8 cellular contexts compared by ENCODE assay signal in the genomic region with DNA sequence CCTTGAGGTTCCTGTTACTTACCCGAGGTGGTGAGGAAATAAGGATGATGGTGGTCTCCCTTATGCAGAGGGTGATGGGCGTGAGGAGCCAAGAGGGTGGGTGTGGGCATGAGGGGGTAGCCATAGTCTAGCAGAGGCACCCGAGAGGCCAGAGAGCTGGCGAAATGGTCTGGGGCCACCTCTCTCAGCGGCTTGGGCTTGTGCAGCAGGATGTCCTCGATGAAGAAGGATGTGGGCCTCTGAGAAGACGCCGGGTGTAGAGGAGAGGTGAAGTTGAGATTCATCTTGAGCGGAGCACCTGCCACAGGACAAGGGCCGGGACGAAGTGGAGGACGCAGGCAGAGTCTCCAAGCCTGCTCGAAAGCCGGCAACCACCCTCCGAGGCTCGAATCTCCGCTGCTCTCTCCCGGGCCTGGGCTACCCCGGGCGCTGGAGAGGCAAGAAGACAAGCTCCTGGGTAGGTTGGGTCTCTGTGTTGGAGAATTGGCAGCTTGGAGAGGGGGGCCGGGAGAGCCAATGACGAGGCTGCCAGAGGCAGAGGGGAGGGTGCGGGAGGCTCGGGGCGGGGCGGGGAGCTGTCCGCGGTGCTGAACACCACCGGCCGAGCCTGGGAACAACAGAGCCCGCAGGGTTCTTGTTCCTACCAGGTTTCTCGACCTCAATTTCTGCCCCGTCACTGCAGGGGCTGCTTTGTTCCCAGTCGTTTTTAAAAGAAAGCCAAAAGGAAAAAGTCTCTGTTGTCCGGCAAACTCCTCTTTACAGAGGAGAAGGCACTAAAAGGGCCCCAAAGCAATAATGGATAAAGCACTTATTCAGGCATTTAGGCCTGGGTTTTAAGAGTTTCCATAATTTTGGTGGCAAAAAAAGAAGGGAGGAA. TPM values are rescaled to one million over a fixed set of nuclear protein-coding genes. Genes with fewer than 3 reads are reported as not detected.
DNase-seq lines count a peak whose midpoint lies in the region; ATAC-seq lines count a peak whose summit lies in the region.

A gene (minus strand): TSS at position 447 of the 877 bp plus-strand sequence. CDS start 163 bp downstream, at position 284.

- H3K4me1 ChIP-seq in SJCRH30: no peaks in the 10 kb centered on the region

- H3K9me3 Mint-ChIP-seq in activated naive CD8-positive, alpha-beta T cell treated with anti-CD3 and anti-CD28 coated beads for 36 hours: peaks cover 3% of the 10 kb centered on the region

- peaks cover 3% of the 10 kb centered on the region for H3K36me3 Mint-ChIP-seq in activated naive CD8-positive, alpha-beta T cell treated with anti-CD3 and anti-CD28 coated beads for 36 hours

- H3K4me1 Mint-ChIP-seq in activated naive CD8-positive, alpha-beta T cell treated with anti-CD3 and anti-CD28 coated beads for 36 hours: peaks cover 25% of the 10 kb centered on the region

- no peaks in the 10 kb centered on the region for H3K9me3 ChIP-seq in SJCRH30 (replicated peaks)

- no peak within 1 kb of the TSS for H3K4me3 Mint-ChIP-seq in activated naive CD8-positive, alpha-beta T cell treated with anti-CD3 and anti-CD28 coated beads for 36 hours

- H3K27me3 Mint-ChIP-seq in activated naive CD8-positive, alpha-beta T cell treated with anti-CD3 and anti-CD28 coated beads for 36 hours: peaks cover 98% of the 10 kb centered on the region

- no peaks in the 10 kb centered on the region for H3K36me3 ChIP-seq in SJCRH30

- no peaks in the 10 kb centered on the region for H3K27me3 ChIP-seq in SJCRH30

- no peak within 1 kb of the TSS for H3K4me3 ChIP-seq in SJCRH30

- no peak within 1 kb of the TSS for H3K27ac ChIP-seq in SJCRH30

- H3K27ac Mint-ChIP-seq in activated naive CD8-positive, alpha-beta T cell treated with anti-CD3 and anti-CD28 coated beads for 36 hours: no peak within 1 kb of the TSS

- DNase-seq in DMS53 (lab: John Stamatoyannopoulos, UW): peak; percentile 58
- no peak for DNase-seq in DMS53 treated with DMSO at 0.1 percent for 48 hours (lab: John Stamatoyannopoulos, UW; ENCODE audit: unreplicated experiment)
- DNase-seq in SJCRH30: peak; percentile 62 to 69
- peak; percentile 62 for DNase-seq in activated naive CD8-positive, alpha-beta T cell treated with anti-CD3 and anti-CD28 coated beads for 36 hours
- DNase-seq in iPS-NIHi11 (ENCODE audit: low spot score): peak; percentile 90
- peak; percentile 57 to 68 for DNase-seq in stimulated activated CD4-positive, alpha-beta T cell treated with anti-CD3 and anti-CD28 coated beads, Interleukin-2, amount 100 ng/mL, for 48 hours
- DNase-seq in NCI-H748 treated with DMSO at 0.1 percent for 48 hours (lab: John Stamatoyannopoulos, UW): no peak

- no peak for ATAC-seq in GM21447 (IDR thresholded peaks at IDR 0.05; ENCODE audit: unreplicated experiment)

RNA-seq across cellular contexts. Expression of the gene that starts here (rescaled TPM):
- total RNA-seq in SJCRH30 (2014; rRNA removed; shearing (Covaris generic)): not detected in 2 replicates
- not detected for total RNA-seq in activated naive CD8-positive, alpha-beta T cell treated with anti-CD3 and anti-CD28 coated beads for 36 hours

Comparison
In these comparisons a context has a peak if more than half of its experiments do, and no peak if none do; other contexts are left out.
1. DNase-seq: peak in DMS53 (single experiment), iPS-NIHi11 (single experiment) and stimulated activated CD4-positive, alpha-beta T cell treated with anti-CD3 and anti-CD28 coated beads, Interleukin-2, amount 100 ng/mL, for 48 hours (2 of 2); none in DMS53 treated with DMSO at 0.1 percent for 48 hours (single experiment) and NCI-H748 treated with DMSO at 0.1 percent for 48 hours (single experiment).
2. Peak in DNase-seq in SJCRH30; RNA of the gene not detected or under 1 TPM.
3. Peak in DNase-seq in activated naive CD8-positive, alpha-beta T cell treated with anti-CD3 and anti-CD28 coated beads for 36 hours; RNA of the gene not detected or under 1 TPM.